In the genomic region with DNA sequence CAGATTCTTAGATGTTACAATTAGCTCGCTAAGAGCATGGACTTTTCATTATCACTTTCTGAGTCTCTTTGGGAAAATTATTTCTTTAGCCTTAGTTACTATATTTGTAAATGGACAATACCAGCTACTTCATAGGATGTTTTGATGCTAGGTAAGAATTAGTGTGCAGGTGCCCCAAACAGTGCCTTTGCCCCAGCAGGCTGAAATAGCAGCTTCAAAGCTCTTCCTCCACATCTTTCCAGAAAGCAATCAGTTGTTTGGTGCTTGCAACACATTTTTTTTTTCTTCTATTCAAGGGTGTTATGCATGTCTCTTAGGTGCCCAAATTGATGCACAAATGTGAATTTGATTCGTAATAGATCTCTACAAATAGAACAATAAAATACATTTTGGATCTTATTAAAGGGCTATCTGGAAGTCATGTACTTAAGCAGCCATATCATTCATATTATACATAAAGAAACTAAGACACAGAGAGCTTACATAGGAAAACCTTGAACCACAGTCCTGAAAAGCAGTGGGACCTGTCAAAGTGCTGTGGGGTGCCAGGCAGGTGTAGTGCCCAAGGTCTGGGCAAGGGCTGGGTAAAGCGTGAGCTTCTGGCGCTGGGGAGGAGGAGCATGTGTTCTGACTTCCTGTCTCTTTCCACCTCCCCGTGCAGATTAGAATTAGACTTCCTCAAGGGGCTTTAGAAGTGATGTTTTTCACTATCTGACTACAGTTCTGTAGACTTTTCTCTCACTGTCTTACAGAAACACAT, we compare ENCODE assay signal across 8 cellular contexts.
A peak's percentile ranks its signal among the peaks of the same experiment; 100 is the strongest.
DNase-seq lines count a peak whose midpoint lies in the region; ATAC-seq and TF ChIP-seq lines count a peak whose summit lies in the region.

No MANE protein-coding gene starts in this region.

- H3K4me1 Mint-ChIP-seq in activated T-cell treated with anti-CD3 and anti-CD28 coated beads, Interleukin-2, amount 50 U/mL, for 4 hours (ENCODE audit: low read depth): peaks cover 83% of the 10 kb centered on the region
- peaks cover 78% of the 10 kb centered on the region for H3K4me1 Mint-ChIP-seq in nephron progenitor cell

- peak overlapping the region; percentile 34 for H3K4me3 Mint-ChIP-seq in activated T-cell treated with anti-CD3 and anti-CD28 coated beads, Interleukin-2, amount 50 U/mL, for 4 hours
- no peak overlapping the region for H3K4me3 Mint-ChIP-seq in nephron progenitor cell

- H3K27me3 Mint-ChIP-seq in activated T-cell treated with anti-CD3 and anti-CD28 coated beads, Interleukin-2, amount 50 U/mL, for 4 hours (ENCODE audit: low read depth): no peaks in the 10 kb centered on the region
- no peaks in the 10 kb centered on the region for H3K27me3 Mint-ChIP-seq in nephron progenitor cell (ENCODE audit: low read depth, poor library complexity)

- no peak for TF ChIP-seq CTCF in nephron progenitor cell (IDR thresholded peaks at IDR 0.05)

- H3K27ac Mint-ChIP-seq in nephron progenitor cell: peak overlapping the region; percentile 19

- no peaks in the 10 kb centered on the region for H3K36me3 Mint-ChIP-seq in activated T-cell treated with anti-CD3 and anti-CD28 coated beads, Interleukin-2, amount 50 U/mL, for 4 hours (ENCODE audit: insufficient read depth)
- peaks cover 22% of the 10 kb centered on the region for H3K36me3 Mint-ChIP-seq in nephron progenitor cell (ENCODE audit: low read depth)

- ATAC-seq in GM18907 (IDR thresholded peaks at IDR 0.05; ENCODE audit: unreplicated experiment) (peak; percentile 42), HG03460 (IDR thresholded peaks at IDR 0.05; ENCODE audit: unreplicated experiment) (peak; percentile 19), HG03571 (IDR thresholded peaks at IDR 0.05; ENCODE audit: unreplicated experiment) (no peak), GM18505 (IDR thresholded peaks at IDR 0.05; ENCODE audit: unreplicated experiment) (no peak)
- ATAC-seq in activated T-cell treated with anti-CD3 and anti-CD28 coated beads, Interleukin-2, amount 50 U/mL, for 4 hours: peak; percentile 32 to 36

- no peaks in the 10 kb centered on the region for H3K9me3 Mint-ChIP-seq in activated T-cell treated with anti-CD3 and anti-CD28 coated beads, Interleukin-2, amount 50 U/mL, for 4 hours
- no peaks in the 10 kb centered on the region for H3K9me3 Mint-ChIP-seq in nephron progenitor cell

- no peak for TF ChIP-seq POLR2A in GM18505 (IDR thresholded peaks at IDR 0.05; ENCODE audit: borderline replicate concordance, extremely low read depth, insufficient read depth, insufficient read length)

- peak; percentile 21 for DNase-seq in activated T-cell treated with anti-CD3 and anti-CD28 coated beads, Interleukin-2, amount 50 U/mL, for 4 hours
- DNase-seq in nephron progenitor cell: no peak
- DNase-seq in OCI-M1 (lab: John Stamatoyannopoulos, UW): no peak
- DNase-seq in nucleus accumbens (lab: John Stamatoyannopoulos, UW): no peak

Comparison
In these comparisons a context has a peak if more than half of its experiments do, and no peak if none do; other contexts are left out.
1. ATAC-seq: peak in GM18907 (single experiment), HG03460 (single experiment) and activated T-cell treated with anti-CD3 and anti-CD28 coated beads, Interleukin-2, amount 50 U/mL, for 4 hours (2 of 2); none in HG03571 (single experiment) and GM18505 (single experiment).